Comparison of ENCODE assay signal across 12 cellular contexts in genomic region chr7:27899601-27900000, GRCh38.
DNase-seq lines count a peak whose midpoint lies in the region; ATAC-seq, FAIRE-seq and TF ChIP-seq lines count a peak whose summit lies in the region.
"Had no signal": no experiment of that assay in that cellular context is flagged by ENCODE, and none has a peak within 500 bp of the region (broad histone marks: within the 10 kb centered on the region; RNA-seq: fewer than 3 reads in every experiment).

No MANE protein-coding gene starts in this region.

- H2AK5ac ChIP-seq in H1 (ENCODE audit: low read depth, low read length): no peak overlapping the region

- no peak overlapping the region for H4K91ac ChIP-seq in H1 (replicated peaks; ENCODE audit: insufficient read length, low read length)

- peak overlapping the region; percentile 28; the same call in 1 of the 2 replicates for H2BK5ac ChIP-seq in H1 (ENCODE audit: low read depth, low read length)

- H4K5ac ChIP-seq in H1 (ENCODE audit: insufficient read length, low read depth, low read length): no peak overlapping the region

- H4K8ac ChIP-seq in H1 (ENCODE audit: extremely low read depth, insufficient read depth, low read length): no peak overlapping the region; the same call in 1 of the 2 replicates

- H2BK12ac ChIP-seq in H1 (ENCODE audit: low read depth, low read length): no peak overlapping the region

- no peak overlapping the region for H3K14ac ChIP-seq in H1 (ENCODE audit: insufficient read length)

- H2BK20ac ChIP-seq in H1 (ENCODE audit: low read length): no peak overlapping the region

- H2BK15ac ChIP-seq in H1 (ENCODE audit: low read length): no peak overlapping the region

- H3K9ac ChIP-seq in H1 (replicated peaks in 1 of 4; ENCODE audit: extremely low read depth in 1 of 4, low read depth in 3 of 4, low read length in 3 of 4): no peak overlapping the region

- 100% methylated on average over 2 of the region's 2 CpGs; no CpG with 5 or more reads in 1 of the 2 experiments for WGBS in H1 (ENCODE audit: extremely low coverage in 1 of 2, insufficient coverage in 1 of 2, insufficient read length in 1 of 2, insufficient replicate concordance in 2 of 2, low coverage in 1 of 2, low lambda C conversion rate in 2 of 2, missing lambda C conversion rate in 1 of 2), 2 experiments

- H3K79me2 ChIP-seq in H1 (ENCODE audit: control insufficient read depth in 1 of 2, insufficient read depth in 2 of 2, low read length in 2 of 2): no peaks in the 10 kb centered on the region

- H3K79me1 ChIP-seq in H1 (ENCODE audit: low read depth, low read length): no peaks in the 10 kb centered on the region

- H3K4ac ChIP-seq in H1 (replicated peaks; ENCODE audit: insufficient read length, low read depth, low read length): no peak overlapping the region

- no peaks in the 10 kb centered on the region for H3K9me3 ChIP-seq in H1 (ENCODE audit: insufficient read depth in 2 of 2, low read depth in 1 of 2, low read length in 1 of 2)

- CTCF ChIA-PET in H1 (lab: Charles Lee; ENCODE audit: partially characterized antibody): interaction anchor here (0.9 to 1.2 kb wide), 2 partner anchors 37 to 98 kb away, joined by 3 to 4 read pairs; no protein-coding TSS in a partner anchor

- H3K4me3 ChIP-seq in H1 (ENCODE audit: extremely low read depth in 1 of 4, insufficient read depth in 2 of 4, low read depth in 3 of 4, low read length in 4 of 4): no peak overlapping the region

- no peak for TF ChIP-seq EP300 in H1 (IDR thresholded peaks at IDR 0.05; ENCODE audit: borderline replicate concordance in 1 of 2, low read depth in 2 of 2, low read length in 2 of 2)

- no peak for TF ChIP-seq CTCF in H1 (IDR thresholded peaks at IDR 0.05; ENCODE audit: control extremely low read depth in 1 of 3, insufficient read depth in 1 of 3, low read depth in 1 of 3, low read length in 3 of 3)

- H2AFZ ChIP-seq in H1 (ENCODE audit: low read length): no peak overlapping the region

- H3K23ac ChIP-seq in H1 (ENCODE audit: insufficient read length): no peak overlapping the region

- no peak overlapping the region for H3K18ac ChIP-seq in H1 (ENCODE audit: extremely low read depth, low read length)

- TF ChIP-seq RAD21 in H1 (IDR thresholded peaks at IDR 0.05 in 1 of 2, conservative IDR thresholded peaks at IDR 0.05 in 1 of 2; ENCODE audit: low read depth in 2 of 2, low read length in 2 of 2): no peak

- no peak overlapping the region for H2BK120ac ChIP-seq in H1 (replicated peaks; ENCODE audit: low read depth, low read length)

- no peaks in the 10 kb centered on the region for H3K23me2 ChIP-seq in H1 (ENCODE audit: low read depth, low read length)

- no peaks in the 10 kb centered on the region for H3K36me3 ChIP-seq in H1 (ENCODE audit: control insufficient read depth in 2 of 4, insufficient read depth in 4 of 4, low read length in 3 of 4)
- H3K36me3 ChIP-seq: brain microvascular endothelial cell had no signal

- TF ChIP-seq POLR2A in H1 (IDR thresholded peaks at IDR 0.05; ENCODE audit: control extremely low read depth in 1 of 2, low read depth in 2 of 2, low read length in 2 of 2): no peak

- no peak overlapping the region for H3K56ac ChIP-seq in H1 (replicated peaks; ENCODE audit: insufficient read length, low read depth, low read length)

- H3K4me1 ChIP-seq in H1 (replicated peaks in 1 of 4; ENCODE audit: control insufficient read depth in 3 of 4, insufficient read depth in 4 of 4, low read length in 3 of 4): peaks cover 3 to 13% (median 8%) of the 10 kb centered on the region in 4 experiments

- peak; percentile 11 for DNase-seq in activated naive CD4-positive, alpha-beta T cell treated with Interleukin-2 at 50 U/mL for 16 hours
- no peak for DNase-seq in activated naive CD4-positive, alpha-beta T cell (lab: John Stamatoyannopoulos, UW)
- peak; percentile 56 for DNase-seq in activated CD8-positive, alpha-beta memory T cell treated with anti-CD3 and anti-CD28 coated beads, Interleukin-2, amount 50 U/mL, for 48 hours
- DNase-seq in H1 (ENCODE audit: low read depth in 1 of 2, low spot score in 2 of 2): no peak
- peak; percentile 34 for DNase-seq in stimulated activated naive CD8-positive, alpha-beta T cell treated with anti-CD3 and anti-CD28 coated beads, Interleukin-15, Interleukin-2, amounts not matched to agents 100 U/mL and 50 U/mL, for 24 hours
- DNase-seq in NCI-H345 (lab: John Stamatoyannopoulos, UW): no peak
- no peak for DNase-seq in SK-N-DZ (ENCODE audit: low spot score)
- DNase-seq: brain microvascular endothelial cell, NCI-H1105 treated with DMSO at 0.1 percent for 48 hours had no signal

- FAIRE-seq in H1 (lab: Jason Lieb, UNC): no peak
- FAIRE-seq: GM12892 had no signal

- no peak overlapping the region for H3K4me2 ChIP-seq in H1 (ENCODE audit: insufficient read depth in 1 of 2, low read depth in 2 of 2, low read length in 2 of 2)

- peak; percentile 84 for ATAC-seq in stimulated activated naive CD8-positive, alpha-beta T cell treated with anti-CD3 and anti-CD28 coated beads, Interleukin-15, Interleukin-2, amounts not matched to agents 100 U/mL and 50 U/mL, for 24 hours
- ATAC-seq in HG02981 (IDR thresholded peaks at IDR 0.05; ENCODE audit: unreplicated experiment): no peak
- ATAC-seq: Panc1 had no signal

- H3K27ac ChIP-seq in H1 (ENCODE audit: low read depth, low read length): no peak overlapping the region

- H4K20me1 ChIP-seq in H1 (replicated peaks in 1 of 2; ENCODE audit: control insufficient read depth in 1 of 2, insufficient read depth in 2 of 2, low read length in 2 of 2): no peaks in the 10 kb centered on the region

- H3K27me3 ChIP-seq in H1 (replicated peaks in 1 of 4; ENCODE audit: control insufficient read depth in 3 of 4, extremely low read depth in 1 of 4, insufficient read depth in 3 of 4, low read length in 3 of 4): no peaks in the 10 kb centered on the region
- H3K27me3 ChIP-seq: brain microvascular endothelial cell had no signal

- POLR2A ChIA-PET in H1 (lab: Charles Lee; ENCODE audit: partially characterized antibody): no interaction called here

TF ChIP-seq in H1, 55 proteins besides CTCF, POLR2A, EP300 and RAD21:
- TF ChIP-seq ATF2 (IDR thresholded peaks at IDR 0.05; ENCODE audit: low read length) (no peak), JUN (IDR thresholded peaks at IDR 0.05; ENCODE audit: low read depth, low read length) (no peak), MAFK (IDR thresholded peaks at IDR 0.05; ENCODE audit: low read depth, low read length) (no peak), SP1 (IDR thresholded peaks at IDR 0.05; ENCODE audit: low read depth, low read length) (no peak), POLR2AphosphoS5 (IDR thresholded peaks at IDR 0.05; ENCODE audit: low read depth, low read length) (no peak), SIN3A (conservative IDR thresholded peaks at IDR 0.05 in 1 of 2, IDR thresholded peaks at IDR 0.05 in 1 of 2; ENCODE audit: low read depth in 1 of 2, low read length in 2 of 2) (no peak), GABPA (IDR thresholded peaks at IDR 0.05; ENCODE audit: borderline replicate concordance, insufficient read depth, low read length) (no peak), SP4 (IDR thresholded peaks at IDR 0.05; ENCODE audit: low read length) (no peak), NRF1 (IDR thresholded peaks at IDR 0.05; ENCODE audit: low read depth, low read length) (no peak), CBX5 (IDR thresholded peaks at IDR 0.05; ENCODE audit: low read depth, low read length) (no peak), TEAD4 (IDR thresholded peaks at IDR 0.05; ENCODE audit: low read depth, low read length) (no peak), MAX (IDR thresholded peaks at IDR 0.05) (no peak)
TF ChIP-seq in H1: peak in this region for 0.

Comparison
In these comparisons a context has a peak if more than half of its experiments do, and no peak if none do; other contexts are left out.
1. DNase-seq: peak in activated naive CD4-positive, alpha-beta T cell treated with Interleukin-2 at 50 U/mL for 16 hours (single experiment), activated CD8-positive, alpha-beta memory T cell treated with anti-CD3 and anti-CD28 coated beads, Interleukin-2, amount 50 U/mL, for 48 hours (single experiment) and stimulated activated naive CD8-positive, alpha-beta T cell treated with anti-CD3 and anti-CD28 coated beads, Interleukin-15, Interleukin-2, amounts not matched to agents 100 U/mL and 50 U/mL, for 24 hours (single experiment); none in activated naive CD4-positive, alpha-beta T cell (0 of 4), H1 (0 of 2), NCI-H345 (single experiment) and SK-N-DZ (single experiment).